In the genomic region with DNA sequence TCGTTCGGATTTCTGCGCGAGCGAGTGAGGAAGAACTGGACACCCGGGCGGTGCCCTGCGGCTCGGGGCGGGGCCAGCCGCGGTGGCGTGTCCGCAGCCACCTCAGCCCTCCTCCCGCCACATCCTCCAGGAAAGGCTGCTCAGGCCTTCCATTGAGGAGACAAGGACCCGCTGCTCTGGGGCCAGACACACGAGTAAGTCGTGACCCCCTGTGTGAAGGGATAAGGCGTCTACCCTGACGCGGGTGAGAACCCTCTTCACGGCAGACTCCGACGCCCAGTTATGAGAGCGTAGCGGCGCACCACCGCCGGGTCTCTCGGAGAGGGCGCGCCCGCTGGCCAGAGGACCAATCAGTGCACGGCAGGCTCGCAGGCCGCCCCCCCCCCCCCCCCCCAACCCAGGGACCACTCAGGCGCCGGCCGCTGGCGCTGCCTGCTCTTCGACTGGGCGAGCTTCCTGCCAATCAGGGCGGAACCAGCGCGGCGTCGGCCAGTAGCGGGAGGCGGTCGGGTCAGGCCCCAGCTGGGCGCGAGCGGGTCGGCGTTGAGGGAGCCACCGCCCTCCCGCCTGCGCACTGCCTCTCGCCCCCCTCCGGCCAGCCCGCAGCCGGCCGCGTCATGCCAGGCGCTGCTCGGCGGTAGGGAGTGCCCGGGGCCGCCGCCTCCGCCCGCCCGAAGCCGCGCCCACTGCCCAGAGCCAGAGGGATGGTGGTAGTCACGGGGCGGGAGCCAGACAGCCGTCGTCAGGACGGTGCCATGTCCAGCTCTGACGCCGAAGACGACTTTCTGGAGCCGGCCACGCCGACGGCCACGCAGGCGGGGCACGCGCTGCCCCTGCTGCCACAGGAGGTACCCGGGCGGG, we compare ENCODE assay signal across 7 cellular contexts.
DNase-seq lines count a peak whose midpoint lies in the region; ATAC-seq and TF ChIP-seq lines count a peak whose summit lies in the region.

KCTD7 (plus strand) TSS at position 521 of the 861 bp plus-strand sequence; CDS start at position 705, 184 bp downstream.

- TF ChIP-seq CTCF in astrocyte of the spinal cord (IDR thresholded peaks at IDR 0.05; ENCODE audit: low read depth, low read length) (no peak), retinal pigment epithelial cell (conservative IDR thresholded peaks at IDR 0.05; ENCODE audit: low read depth, low read length) (no peak)

- DNase-seq in NCI-H2081 treated with DMSO at 0.1 percent for 48 hours (lab: John Stamatoyannopoulos, UW) (peak; percentile 94), T1000 (lab: John Stamatoyannopoulos, UW) (peak; percentile 94), astrocyte of the spinal cord (ENCODE audit: low read depth, low spot score) (peak; percentile 99), hippocampal formation (lab: John Stamatoyannopoulos, UW) (peak; percentile 98 to 99), retinal pigment epithelial cell (ENCODE audit: low read depth) (peak; percentile 93)

- in situ Hi-C loops in astrocyte of the spinal cord (cut with HindIII; ENCODE audit: low sequenced_read_pairs) = no loop called here

- peak; percentile 79 for ATAC-seq in GM18519 (IDR thresholded peaks at IDR 0.05; ENCODE audit: low FRiP score, unreplicated experiment)
- ATAC-seq in HG03045 (IDR thresholded peaks at IDR 0.05; ENCODE audit: unreplicated experiment) = peak; percentile 92

- H3K4me3 ChIP-seq in astrocyte of the spinal cord (ENCODE audit: low read depth, low read length) (peak within 1 kb of the TSS; percentile 73), retinal pigment epithelial cell (ENCODE audit: low read length) (peak within 1 kb of the TSS; percentile 84)

Comparison
In these comparisons a context has a peak if more than half of its experiments do, and no peak if none do; other contexts are left out.
1. Peak in every context shown above with its lines: DNase-seq, ATAC-seq and H3K4me3 ChIP-seq.